In the genomic region with DNA sequence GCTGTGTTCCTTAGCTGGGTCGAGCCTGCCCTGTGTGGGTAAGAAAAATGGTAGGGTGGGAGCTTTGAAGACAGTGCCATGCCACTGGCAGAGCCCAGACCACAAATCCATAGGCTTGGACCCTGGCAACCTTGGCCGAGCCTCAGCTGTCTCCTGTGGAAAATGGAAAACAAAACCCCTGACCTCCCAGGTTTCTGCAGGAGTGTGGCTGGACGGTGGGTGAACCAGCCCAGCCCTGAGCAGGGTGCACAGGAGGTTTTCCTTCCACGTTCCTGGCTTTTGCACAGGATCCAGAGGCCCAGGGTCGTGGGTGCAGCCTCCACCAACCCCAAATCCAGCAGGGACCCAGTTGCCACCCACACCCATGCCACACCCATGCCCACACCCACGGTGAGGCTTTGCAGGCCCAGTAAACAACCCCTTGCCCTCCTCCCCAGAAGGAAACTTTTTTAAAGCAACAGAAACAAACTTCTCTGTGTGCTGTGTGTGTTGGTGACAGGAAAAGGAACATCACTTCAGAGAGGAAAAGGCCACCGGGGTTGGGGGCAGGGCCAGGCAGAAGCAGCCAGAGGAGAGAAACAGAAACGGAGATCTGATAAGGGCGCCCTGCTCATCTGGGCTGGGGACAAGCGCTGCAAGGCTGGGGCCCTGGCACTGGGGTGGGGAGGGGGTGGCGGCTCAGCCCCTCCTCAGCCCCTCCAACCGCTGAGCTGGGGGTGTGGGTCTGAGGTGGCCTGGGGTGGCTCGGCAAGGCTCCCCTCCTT, we compare ENCODE assay signal across 3 cellular contexts.
TF ChIP-seq lines count a peak whose summit lies in the region.

No MANE protein-coding gene starts in this region.

TF ChIP-seq in SK-N-SH, 30 proteins besides CTCF, POLR2A, EP300 and RAD21:
- peak; percentile 83 for TF ChIP-seq FOXJ3 (CRISPR knock-in tag; IDR thresholded peaks at IDR 0.05)
- peak; percentile 76 for TF ChIP-seq RCOR1 (IDR thresholded peaks at IDR 0.05; ENCODE audit: low read length)
- peak; percentile 97 for TF ChIP-seq GATA2 (CRISPR knock-in tag; IDR thresholded peaks at IDR 0.05)
- peak; percentile 17; the same call in 1 of the 2 replicates for TF ChIP-seq MXI1 (IDR thresholded peaks at IDR 0.05; ENCODE audit: low read depth, low read length)
- peak; percentile 95 for TF ChIP-seq CHD2 (IDR thresholded peaks at IDR 0.05; ENCODE audit: low read length, partially characterized antibody)
- TF ChIP-seq, protein P1, sequence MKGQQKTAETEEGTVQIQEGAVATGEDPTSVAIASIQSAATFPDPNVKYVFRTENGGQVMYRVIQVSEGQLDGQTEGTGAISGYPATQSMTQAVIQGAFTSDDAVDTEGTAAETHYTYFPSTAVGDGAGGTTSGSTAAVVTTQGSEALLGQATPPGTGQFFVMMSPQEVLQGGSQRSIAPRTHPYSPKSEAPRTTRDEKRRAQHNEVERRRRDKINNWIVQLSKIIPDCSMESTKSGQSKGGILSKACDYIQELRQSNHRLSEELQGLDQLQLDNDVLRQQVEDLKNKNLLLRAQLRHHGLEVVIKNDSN (IDR thresholded peaks at IDR 0.05; ENCODE audit: borderline replicate concordance, low read depth), result no peak
- TF ChIP-seq MAX (IDR thresholded peaks at IDR 0.05; ENCODE audit: low read depth), result no peak

TF ChIP-seq in SK-N-SH treated with all-trans-retinoic acid at 6 μM for 48 hours, 23 proteins besides CTCF, POLR2A, EP300 and RAD21:
- no peak for TF ChIP-seq RARB (CRISPR knock-in tag; IDR thresholded peaks at IDR 0.05)

TF ChIP-seq in HepG2, 621 proteins besides CTCF, POLR2A, EP300 and RAD21 (continues in another document):
- TF ChIP-seq LCORL (IDR thresholded peaks at IDR 0.05), result no peak
- no peak for TF ChIP-seq LCORL (CRISPR knock-in tag; IDR thresholded peaks at IDR 0.05)
- TF ChIP-seq TCF7L2 (IDR thresholded peaks at IDR 0.05; ENCODE audit: low read depth, low read length), result no peak
- TF ChIP-seq, protein P2, sequence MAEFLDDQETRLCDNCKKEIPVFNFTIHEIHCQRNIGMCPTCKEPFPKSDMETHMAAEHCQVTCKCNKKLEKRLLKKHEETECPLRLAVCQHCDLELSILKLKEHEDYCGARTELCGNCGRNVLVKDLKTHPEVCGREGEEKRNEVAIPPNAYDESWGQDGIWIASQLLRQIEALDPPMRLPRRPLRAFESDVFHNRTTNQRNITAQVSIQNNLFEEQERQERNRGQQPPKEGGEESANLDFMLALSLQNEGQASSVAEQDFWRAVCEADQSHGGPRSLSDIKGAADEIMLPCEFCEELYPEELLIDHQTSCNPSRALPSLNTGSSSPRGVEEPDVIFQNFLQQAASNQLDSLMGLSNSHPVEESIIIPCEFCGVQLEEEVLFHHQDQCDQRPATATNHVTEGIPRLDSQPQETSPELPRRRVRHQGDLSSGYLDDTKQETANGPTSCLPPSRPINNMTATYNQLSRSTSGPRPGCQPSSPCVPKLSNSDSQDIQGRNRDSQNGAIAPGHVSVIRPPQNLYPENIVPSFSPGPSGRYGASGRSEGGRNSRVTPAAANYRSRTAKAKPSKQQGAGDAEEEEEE (CRISPR knock-in tag; IDR thresholded peaks at IDR 0.05; ENCODE audit: borderline replicate concordance), result no peak
- TF ChIP-seq, protein P3, sequence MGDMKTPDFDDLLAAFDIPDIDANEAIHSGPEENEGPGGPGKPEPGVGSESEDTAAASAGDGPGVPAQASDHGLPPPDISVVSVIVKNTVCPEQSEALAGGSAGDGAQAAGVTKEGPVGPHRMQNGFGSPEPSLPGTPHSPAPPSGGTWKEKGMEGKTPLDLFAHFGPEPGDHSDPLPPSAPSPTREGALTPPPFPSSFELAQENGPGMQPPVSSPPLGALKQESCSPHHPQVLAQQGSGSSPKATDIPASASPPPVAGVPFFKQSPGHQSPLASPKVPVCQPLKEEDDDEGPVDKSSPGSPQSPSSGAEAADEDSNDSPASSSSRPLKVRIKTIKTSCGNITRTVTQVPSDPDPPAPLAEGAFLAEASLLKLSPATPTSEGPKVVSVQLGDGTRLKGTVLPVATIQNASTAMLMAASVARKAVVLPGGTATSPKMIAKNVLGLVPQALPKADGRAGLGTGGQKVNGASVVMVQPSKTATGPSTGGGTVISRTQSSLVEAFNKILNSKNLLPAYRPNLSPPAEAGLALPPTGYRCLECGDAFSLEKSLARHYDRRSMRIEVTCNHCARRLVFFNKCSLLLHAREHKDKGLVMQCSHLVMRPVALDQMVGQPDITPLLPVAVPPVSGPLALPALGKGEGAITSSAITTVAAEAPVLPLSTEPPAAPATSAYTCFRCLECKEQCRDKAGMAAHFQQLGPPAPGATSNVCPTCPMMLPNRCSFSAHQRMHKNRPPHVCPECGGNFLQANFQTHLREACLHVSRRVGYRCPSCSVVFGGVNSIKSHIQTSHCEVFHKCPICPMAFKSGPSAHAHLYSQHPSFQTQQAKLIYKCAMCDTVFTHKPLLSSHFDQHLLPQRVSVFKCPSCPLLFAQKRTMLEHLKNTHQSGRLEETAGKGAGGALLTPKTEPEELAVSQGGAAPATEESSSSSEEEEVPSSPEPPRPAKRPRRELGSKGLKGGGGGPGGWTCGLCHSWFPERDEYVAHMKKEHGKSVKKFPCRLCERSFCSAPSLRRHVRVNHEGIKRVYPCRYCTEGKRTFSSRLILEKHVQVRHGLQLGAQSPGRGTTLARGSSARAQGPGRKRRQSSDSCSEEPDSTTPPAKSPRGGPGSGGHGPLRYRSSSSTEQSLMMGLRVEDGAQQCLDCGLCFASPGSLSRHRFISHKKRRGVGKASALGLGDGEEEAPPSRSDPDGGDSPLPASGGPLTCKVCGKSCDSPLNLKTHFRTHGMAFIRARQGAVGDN (CRISPR knock-in tag; IDR thresholded peaks at IDR 0.05), result peak; percentile 27; the same call in 1 of the 2 replicates
- no peak for TF ChIP-seq ZNF446 (CRISPR knock-in tag; IDR thresholded peaks at IDR 0.05)
- no peak for TF ChIP-seq AKAP8 (CRISPR knock-in tag; IDR thresholded peaks at IDR 0.05)
- TF ChIP-seq ZNF281 (CRISPR knock-in tag; IDR thresholded peaks at IDR 0.05; ENCODE audit: borderline replicate concordance), result peak; percentile 56; the same call in 1 of the 2 replicates
- no peak for TF ChIP-seq ZNF205 (CRISPR knock-in tag; IDR thresholded peaks at IDR 0.05)
- TF ChIP-seq ZMYM3 (CRISPR knock-in tag; IDR thresholded peaks at IDR 0.05), result 0 out of 2 replicates have a peak, but pooled peaks have one; percentile 0
- TF ChIP-seq HNRNPL (IDR thresholded peaks at IDR 0.05; ENCODE audit: low read depth, low read length), result 0 out of 2 replicates have a peak, but pooled peaks have one; percentile 24
- TF ChIP-seq ZNF616 (CRISPR knock-in tag; IDR thresholded peaks at IDR 0.05; ENCODE audit: low read depth), result no peak
- TF ChIP-seq ZFP41 (CRISPR knock-in tag; IDR thresholded peaks at IDR 0.05; ENCODE audit: borderline replicate concordance), result no peak
- no peak for TF ChIP-seq NPAS2 (CRISPR knock-in tag; IDR thresholded peaks at IDR 0.05; ENCODE audit: borderline replicate concordance)
- no peak for TF ChIP-seq ZBTB14 (CRISPR knock-in tag; IDR thresholded peaks at IDR 0.05)
- no peak for TF ChIP-seq KLF9 (CRISPR knock-in tag; IDR thresholded peaks at IDR 0.05; ENCODE audit: low read depth)
- TF ChIP-seq DDIT3 (CRISPR knock-in tag; IDR thresholded peaks at IDR 0.05), result no peak
- TF ChIP-seq ZNF329 (CRISPR knock-in tag; IDR thresholded peaks at IDR 0.05; ENCODE audit: low read depth), result no peak
- TF ChIP-seq, protein P4, sequence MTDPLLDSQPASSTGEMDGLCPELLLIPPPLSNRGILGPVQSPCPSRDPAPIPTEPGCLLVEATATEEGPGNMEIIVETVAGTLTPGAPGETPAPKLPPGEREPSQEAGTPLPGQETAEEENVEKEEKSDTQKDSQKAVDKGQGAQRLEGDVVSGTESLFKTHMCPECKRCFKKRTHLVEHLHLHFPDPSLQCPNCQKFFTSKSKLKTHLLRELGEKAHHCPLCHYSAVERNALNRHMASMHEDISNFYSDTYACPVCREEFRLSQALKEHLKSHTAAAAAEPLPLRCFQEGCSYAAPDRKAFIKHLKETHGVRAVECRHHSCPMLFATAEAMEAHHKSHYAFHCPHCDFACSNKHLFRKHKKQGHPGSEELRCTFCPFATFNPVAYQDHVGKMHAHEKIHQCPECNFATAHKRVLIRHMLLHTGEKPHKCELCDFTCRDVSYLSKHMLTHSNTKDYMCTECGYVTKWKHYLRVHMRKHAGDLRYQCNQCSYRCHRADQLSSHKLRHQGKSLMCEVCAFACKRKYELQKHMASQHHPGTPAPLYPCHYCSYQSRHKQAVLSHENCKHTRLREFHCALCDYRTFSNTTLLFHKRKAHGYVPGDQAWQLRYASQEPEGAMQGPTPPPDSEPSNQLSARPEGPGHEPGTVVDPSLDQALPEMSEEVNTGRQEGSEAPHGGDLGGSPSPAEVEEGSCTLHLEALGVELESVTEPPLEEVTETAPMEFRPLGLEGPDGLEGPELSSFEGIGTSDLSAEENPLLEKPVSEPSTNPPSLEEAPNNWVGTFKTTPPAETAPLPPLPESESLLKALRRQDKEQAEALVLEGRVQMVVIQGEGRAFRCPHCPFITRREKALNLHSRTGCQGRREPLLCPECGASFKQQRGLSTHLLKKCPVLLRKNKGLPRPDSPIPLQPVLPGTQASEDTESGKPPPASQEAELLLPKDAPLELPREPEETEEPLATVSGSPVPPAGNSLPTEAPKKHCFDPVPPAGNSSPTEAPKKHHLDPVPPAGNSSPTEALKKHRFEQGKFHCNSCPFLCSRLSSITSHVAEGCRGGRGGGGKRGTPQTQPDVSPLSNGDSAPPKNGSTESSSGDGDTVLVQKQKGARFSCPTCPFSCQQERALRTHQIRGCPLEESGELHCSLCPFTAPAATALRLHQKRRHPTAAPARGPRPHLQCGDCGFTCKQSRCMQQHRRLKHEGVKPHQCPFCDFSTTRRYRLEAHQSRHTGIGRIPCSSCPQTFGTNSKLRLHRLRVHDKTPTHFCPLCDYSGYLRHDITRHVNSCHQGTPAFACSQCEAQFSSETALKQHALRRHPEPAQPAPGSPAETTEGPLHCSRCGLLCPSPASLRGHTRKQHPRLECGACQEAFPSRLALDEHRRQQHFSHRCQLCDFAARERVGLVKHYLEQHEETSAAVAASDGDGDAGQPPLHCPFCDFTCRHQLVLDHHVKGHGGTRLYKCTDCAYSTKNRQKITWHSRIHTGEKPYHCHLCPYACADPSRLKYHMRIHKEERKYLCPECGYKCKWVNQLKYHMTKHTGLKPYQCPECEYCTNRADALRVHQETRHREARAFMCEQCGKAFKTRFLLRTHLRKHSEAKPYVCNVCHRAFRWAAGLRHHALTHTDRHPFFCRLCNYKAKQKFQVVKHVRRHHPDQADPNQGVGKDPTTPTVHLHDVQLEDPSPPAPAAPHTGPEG (CRISPR knock-in tag; IDR thresholded peaks at IDR 0.05), result no peak
- no peak for TF ChIP-seq ZNF772 (CRISPR knock-in tag; IDR thresholded peaks at IDR 0.05)
- TF ChIP-seq, protein P5, sequence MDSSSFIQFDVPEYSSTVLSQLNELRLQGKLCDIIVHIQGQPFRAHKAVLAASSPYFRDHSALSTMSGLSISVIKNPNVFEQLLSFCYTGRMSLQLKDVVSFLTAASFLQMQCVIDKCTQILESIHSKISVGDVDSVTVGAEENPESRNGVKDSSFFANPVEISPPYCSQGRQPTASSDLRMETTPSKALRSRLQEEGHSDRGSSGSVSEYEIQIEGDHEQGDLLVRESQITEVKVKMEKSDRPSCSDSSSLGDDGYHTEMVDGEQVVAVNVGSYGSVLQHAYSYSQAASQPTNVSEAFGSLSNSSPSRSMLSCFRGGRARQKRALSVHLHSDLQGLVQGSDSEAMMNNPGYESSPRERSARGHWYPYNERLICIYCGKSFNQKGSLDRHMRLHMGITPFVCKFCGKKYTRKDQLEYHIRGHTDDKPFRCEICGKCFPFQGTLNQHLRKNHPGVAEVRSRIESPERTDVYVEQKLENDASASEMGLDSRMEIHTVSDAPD (CRISPR knock-in tag; IDR thresholded peaks at IDR 0.05), result no peak
- TF ChIP-seq, protein P6, sequence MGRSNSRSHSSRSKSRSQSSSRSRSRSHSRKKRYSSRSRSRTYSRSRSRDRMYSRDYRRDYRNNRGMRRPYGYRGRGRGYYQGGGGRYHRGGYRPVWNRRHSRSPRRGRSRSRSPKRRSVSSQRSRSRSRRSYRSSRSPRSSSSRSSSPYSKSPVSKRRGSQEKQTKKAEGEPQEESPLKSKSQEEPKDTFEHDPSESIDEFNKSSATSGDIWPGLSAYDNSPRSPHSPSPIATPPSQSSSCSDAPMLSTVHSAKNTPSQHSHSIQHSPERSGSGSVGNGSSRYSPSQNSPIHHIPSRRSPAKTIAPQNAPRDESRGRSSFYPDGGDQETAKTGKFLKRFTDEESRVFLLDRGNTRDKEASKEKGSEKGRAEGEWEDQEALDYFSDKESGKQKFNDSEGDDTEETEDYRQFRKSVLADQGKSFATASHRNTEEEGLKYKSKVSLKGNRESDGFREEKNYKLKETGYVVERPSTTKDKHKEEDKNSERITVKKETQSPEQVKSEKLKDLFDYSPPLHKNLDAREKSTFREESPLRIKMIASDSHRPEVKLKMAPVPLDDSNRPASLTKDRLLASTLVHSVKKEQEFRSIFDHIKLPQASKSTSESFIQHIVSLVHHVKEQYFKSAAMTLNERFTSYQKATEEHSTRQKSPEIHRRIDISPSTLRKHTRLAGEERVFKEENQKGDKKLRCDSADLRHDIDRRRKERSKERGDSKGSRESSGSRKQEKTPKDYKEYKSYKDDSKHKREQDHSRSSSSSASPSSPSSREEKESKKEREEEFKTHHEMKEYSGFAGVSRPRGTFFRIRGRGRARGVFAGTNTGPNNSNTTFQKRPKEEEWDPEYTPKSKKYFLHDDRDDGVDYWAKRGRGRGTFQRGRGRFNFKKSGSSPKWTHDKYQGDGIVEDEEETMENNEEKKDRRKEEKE (IDR thresholded peaks at IDR 0.05), result no peak
